In genomic region chr5:1456110-1456881, GRCh38 we compare ENCODE assay signal across 5 cellular contexts. TPM values are rescaled to one million over a fixed set of nuclear protein-coding genes. Genes with fewer than 3 reads are reported as not detected.
"Had no signal": no experiment of that assay in that cellular context is flagged by ENCODE, and none has a peak within 500 bp of the region (broad histone marks: within the 10 kb centered on the region; RNA-seq: fewer than 3 reads in every experiment).

No MANE protein-coding gene starts in this region.

RNA-seq across cellular contexts. Expression of gene SLC6A3, which starts 11.1 kb away (rescaled TPM):
- total RNA-seq: M059J, PC-3, Right ventricle myocardium superior, SJSA1 had no signal
- polyA plus RNA-seq: SK-N-SH had no signal
